ENCODE assay signal across 25 cellular contexts in the genomic region with DNA sequence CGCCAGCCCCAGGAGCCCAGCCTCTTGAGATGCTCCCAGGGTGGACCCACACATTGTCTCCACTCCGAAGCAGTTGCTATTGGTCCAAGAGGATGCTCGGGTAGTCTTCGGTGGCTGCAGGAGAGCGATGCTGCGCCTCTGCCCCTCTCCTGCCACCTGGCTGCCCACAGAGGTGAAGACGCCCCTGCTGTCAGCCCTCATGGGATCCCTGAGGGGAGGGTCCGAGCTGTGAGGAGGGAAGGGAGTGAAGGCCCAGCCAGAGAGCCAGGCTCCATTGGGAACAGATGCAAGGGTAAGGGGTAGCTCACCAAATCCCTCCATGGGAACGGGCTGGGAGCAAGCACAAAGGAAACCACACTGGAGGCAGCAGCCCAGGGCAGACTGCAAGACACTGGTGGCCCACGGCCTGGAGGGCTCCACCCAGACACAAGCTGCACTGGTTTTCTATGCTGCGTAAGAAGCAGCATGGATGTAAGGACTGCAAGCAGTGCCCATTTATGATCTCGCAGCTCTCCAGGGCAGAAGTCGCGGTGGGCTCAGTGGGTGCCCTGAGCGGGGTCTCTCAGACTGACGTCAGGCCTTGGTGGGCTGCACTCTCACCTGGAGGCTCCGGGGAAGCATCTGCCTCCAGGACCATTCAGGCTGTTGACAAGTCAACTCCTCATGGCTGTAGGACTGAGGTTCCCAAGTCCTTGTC. TPM values are rescaled to one million over a fixed set of nuclear protein-coding genes. Genes with fewer than 3 reads are reported as not detected.
DNase-seq lines count a peak whose midpoint lies in the region; ATAC-seq and TF ChIP-seq lines count a peak whose summit lies in the region.
"Had no signal": no experiment of that assay in that cellular context is flagged by ENCODE, and none has a peak within 500 bp of the region (broad histone marks: within the 10 kb centered on the region; RNA-seq: fewer than 3 reads in every experiment).

No MANE protein-coding gene starts in this region.

- peak overlapping the region; percentile 98 for H3K4me2 ChIP-seq in BLaER1

- intact Hi-C loops in CD14-positive monocyte (cut with micrococcal nuclease): no loop called here

- H3K27me3 Mint-ChIP-seq in CD14-positive monocyte (ENCODE audit: low read depth in 3 of 3) (peaks cover 15 to 34% (median 23%) of the 10 kb centered on the region in 3 donors), nephron (ENCODE audit: low read depth) (no peaks in the 10 kb centered on the region)
- peaks cover 2% of the 10 kb centered on the region for H3K27me3 Mint-ChIP-seq in central memory CD8-positive, alpha-beta T cell
- peaks cover 5 to 7% of the 10 kb centered on the region in 2 donors for H3K27me3 Mint-ChIP-seq in stimulated activated naive B cell treated with anti-CD40 and anti-IgM and Interleukin-4, amounts not matched to agents 10 μg/mL and 1 μg/mL and 100 μg/mL, for 72 hours
- H3K27me3 Mint-ChIP-seq: activated naive CD8-positive, alpha-beta T cell; CD8-positive, alpha-beta memory T cell; stimulated activated naive CD8-positive, alpha-beta T cell treated with anti-CD3 and anti-CD28 coated beads, Interleukin-15, amount 100 ng/mL, for 72 hours had no signal

- H3K9me3 Mint-ChIP-seq in CD14-positive monocyte (peaks cover 5 to 17% (median 8%) of the 10 kb centered on the region in 7 donors), nephron (peaks cover 12% of the 10 kb centered on the region)
- H3K9me3 Mint-ChIP-seq in central memory CD8-positive, alpha-beta T cell: no peaks in the 10 kb centered on the region
- peaks cover 0 to 3% of the 10 kb centered on the region in 2 donors for H3K9me3 Mint-ChIP-seq in stimulated activated naive B cell treated with anti-CD40 and anti-IgM and Interleukin-4, amounts not matched to agents 10 μg/mL and 1 μg/mL and 100 μg/mL, for 72 hours
- H3K9me3 Mint-ChIP-seq: stimulated activated naive CD8-positive, alpha-beta T cell treated with anti-CD3 and anti-CD28 coated beads, Interleukin-15, amount 100 ng/mL, for 72 hours had no signal

- H3K4me3 ChIP-seq in BLaER1: no peak overlapping the region
- H3K4me3 ChIP-seq: dorsolateral prefrontal cortex, SK-N-MC, tibial nerve had no signal

- H3K36me3 Mint-ChIP-seq in CD14-positive monocyte (peaks cover 2 to 5% of the 10 kb centered on the region in 2 donors), nephron (ENCODE audit: low read depth) (no peaks in the 10 kb centered on the region)
- H3K36me3 Mint-ChIP-seq in central memory CD8-positive, alpha-beta T cell (ENCODE audit: insufficient read depth): peaks cover 2% of the 10 kb centered on the region
- H3K36me3 Mint-ChIP-seq in stimulated activated naive B cell treated with anti-CD40 and anti-IgM and Interleukin-4, amounts not matched to agents 10 μg/mL and 1 μg/mL and 100 μg/mL, for 72 hours: peaks cover 1 to 4% of the 10 kb centered on the region in 2 donors
- H3K36me3 Mint-ChIP-seq: activated naive CD8-positive, alpha-beta T cell had no signal

- no peaks in the 10 kb centered on the region for H3K27me3 ChIP-seq in BLaER1
- H3K27me3 ChIP-seq: dorsolateral prefrontal cortex, tibial nerve had no signal

- peak; percentile 30 for DNase-seq in CD14-positive monocyte (ENCODE audit: low spot score)
- no peak for DNase-seq in central memory CD8-positive, alpha-beta T cell (ENCODE audit: low spot score in 2 of 2)
- no peak for DNase-seq in NCI-H146 (lab: John Stamatoyannopoulos, UW)
- DNase-seq in stimulated activated naive B cell treated with anti-CD40 and anti-IgM and Interleukin-4, amounts not matched to agents 10 μg/mL and 1 μg/mL and 100 μg/mL, for 72 hours: no peak
- no peak for DNase-seq in T-helper 1 cell
- DNase-seq: activated CD4-positive, alpha-beta T cell treated with anti-CD3 and anti-CD28 coated beads, Interleukin-2, amount 50 U/mL, for 4 hours; activated T-cell treated with anti-CD3 and anti-CD28 coated beads, Interleukin-2, amount 50 U/mL, for 1 hour; CD8-positive, alpha-beta memory T cell; DMS153; NCI-H1048; NCI-H187; NCI-H526 treated with DMSO at 0.1 percent for 48 hours; retina; stimulated activated naive CD8-positive, alpha-beta T cell treated with anti-CD3 and anti-CD28 coated beads, Interleukin-15, amount 100 ng/mL, for 72 hours; WERI-Rb-1 had no signal

- TF ChIP-seq CTCF in CD14-positive monocyte (IDR thresholded peaks at IDR 0.05) (no peak), nephron (IDR thresholded peaks at IDR 0.05; ENCODE audit: unreplicated experiment in 3 of 3) (no peak)

- H3K9me3 ChIP-seq in BLaER1: peaks cover 10% of the 10 kb centered on the region

- no peak for ATAC-seq in central memory CD8-positive, alpha-beta T cell (replicated peaks; ENCODE audit: extremely low read depth, poor library complexity, severe bottlenecking)
- no peak for ATAC-seq in HG03432 (IDR thresholded peaks at IDR 0.05; ENCODE audit: unreplicated experiment)
- no peak for ATAC-seq in stimulated activated naive B cell treated with anti-CD40 and anti-IgM and Interleukin-4, amounts not matched to agents 10 μg/mL and 1 μg/mL and 100 μg/mL, for 72 hours (replicated peaks)

- H3K36me3 ChIP-seq in BLaER1: no peaks in the 10 kb centered on the region
- H3K36me3 ChIP-seq: WERI-Rb-1 had no signal

- H3K9ac ChIP-seq in BLaER1: no peak overlapping the region

- H3K4me1 ChIP-seq in BLaER1: peaks cover 59% of the 10 kb centered on the region

- H4K20me1 ChIP-seq in BLaER1: no peaks in the 10 kb centered on the region

- no peaks in the 10 kb centered on the region for H3K4me1 Mint-ChIP-seq in CD14-positive monocyte
- peaks cover 12% of the 10 kb centered on the region for H3K4me1 Mint-ChIP-seq in central memory CD8-positive, alpha-beta T cell
- peaks cover 13% of the 10 kb centered on the region for H3K4me1 Mint-ChIP-seq in nephron
- H3K4me1 Mint-ChIP-seq in stimulated activated naive B cell treated with anti-CD40 and anti-IgM and Interleukin-4, amounts not matched to agents 10 μg/mL and 1 μg/mL and 100 μg/mL, for 72 hours: peaks cover 0 to 4% of the 10 kb centered on the region in 2 donors
- H3K4me1 Mint-ChIP-seq: memory B cell had no signal

- H3K27ac Mint-ChIP-seq in CD14-positive monocyte: peak overlapping the region in 1 of 7 donors; percentile 28
- H3K27ac Mint-ChIP-seq in central memory CD8-positive, alpha-beta T cell (ENCODE audit: low read depth): peak overlapping the region; percentile 39
- peak overlapping the region in 2 of 3 experiments; percentile 66 to 72 for H3K27ac Mint-ChIP-seq in nephron
- no peak overlapping the region for H3K27ac Mint-ChIP-seq in stimulated activated naive B cell treated with anti-CD40 and anti-IgM and Interleukin-4, amounts not matched to agents 10 μg/mL and 1 μg/mL and 100 μg/mL, for 72 hours
- H3K27ac Mint-ChIP-seq: activated naive CD8-positive, alpha-beta T cell; memory B cell; stimulated activated naive CD8-positive, alpha-beta T cell treated with anti-CD3 and anti-CD28 coated beads, Interleukin-15, amount 100 ng/mL, for 72 hours had no signal

- H3K4me3 Mint-ChIP-seq in CD14-positive monocyte (no peak overlapping the region), nephron (no peak overlapping the region)
- H3K4me3 Mint-ChIP-seq in central memory CD8-positive, alpha-beta T cell: no peak overlapping the region
- H3K4me3 Mint-ChIP-seq in stimulated activated naive B cell treated with anti-CD40 and anti-IgM and Interleukin-4, amounts not matched to agents 10 μg/mL and 1 μg/mL and 100 μg/mL, for 72 hours: no peak overlapping the region
- H3K4me3 Mint-ChIP-seq: activated naive CD8-positive, alpha-beta T cell; memory B cell; stimulated activated naive CD8-positive, alpha-beta T cell treated with anti-CD3 and anti-CD28 coated beads, Interleukin-15, amount 100 ng/mL, for 72 hours had no signal

- peak overlapping the region; percentile 42; the same call in 1 of the 2 replicates for H3K27ac ChIP-seq in BLaER1
- H3K27ac ChIP-seq: dorsolateral prefrontal cortex, SK-N-MC, tibial nerve, WERI-Rb-1 had no signal

RNA-seq across cellular contexts. Expression of gene TSPAN32, which starts 15.7 kb away (rescaled TPM):
- polyA plus RNA-seq in CD14-positive monocyte: 10 to 100 TPM; 34.8 to 82.5 TPM
- polyA plus RNA-seq: endothelial cell of umbilical vein, keratinocyte had no signal

RNA-seq across cellular contexts. Expression of gene C11orf21, which starts 15.8 kb away (rescaled TPM):
- 10 to 100 TPM; 10.8 to 13.1 TPM for polyA plus RNA-seq in CD14-positive monocyte
- polyA plus RNA-seq: endothelial cell of umbilical vein, keratinocyte had no signal

RNA-seq across cellular contexts. Expression of gene ASCL2, which starts 47.1 kb away (rescaled TPM):
- polyA plus RNA-seq in CD14-positive monocyte: 10 to 100 TPM in 1 of 2 donors, 1 to 10 TPM in 1; 8.3 to 11.4 TPM
- polyA plus RNA-seq: endothelial cell of umbilical vein had no signal

RNA-seq across cellular contexts. Expression of gene CD81, which starts 59.6 kb away (rescaled TPM):
- polyA plus RNA-seq in CD14-positive monocyte: 10 to 100 TPM in 1 of 2 donors, 1 to 10 TPM in 1; 3.2 to 12.3 TPM
